ENCODE assay signal across 1 cellular context in the genomic region with DNA sequence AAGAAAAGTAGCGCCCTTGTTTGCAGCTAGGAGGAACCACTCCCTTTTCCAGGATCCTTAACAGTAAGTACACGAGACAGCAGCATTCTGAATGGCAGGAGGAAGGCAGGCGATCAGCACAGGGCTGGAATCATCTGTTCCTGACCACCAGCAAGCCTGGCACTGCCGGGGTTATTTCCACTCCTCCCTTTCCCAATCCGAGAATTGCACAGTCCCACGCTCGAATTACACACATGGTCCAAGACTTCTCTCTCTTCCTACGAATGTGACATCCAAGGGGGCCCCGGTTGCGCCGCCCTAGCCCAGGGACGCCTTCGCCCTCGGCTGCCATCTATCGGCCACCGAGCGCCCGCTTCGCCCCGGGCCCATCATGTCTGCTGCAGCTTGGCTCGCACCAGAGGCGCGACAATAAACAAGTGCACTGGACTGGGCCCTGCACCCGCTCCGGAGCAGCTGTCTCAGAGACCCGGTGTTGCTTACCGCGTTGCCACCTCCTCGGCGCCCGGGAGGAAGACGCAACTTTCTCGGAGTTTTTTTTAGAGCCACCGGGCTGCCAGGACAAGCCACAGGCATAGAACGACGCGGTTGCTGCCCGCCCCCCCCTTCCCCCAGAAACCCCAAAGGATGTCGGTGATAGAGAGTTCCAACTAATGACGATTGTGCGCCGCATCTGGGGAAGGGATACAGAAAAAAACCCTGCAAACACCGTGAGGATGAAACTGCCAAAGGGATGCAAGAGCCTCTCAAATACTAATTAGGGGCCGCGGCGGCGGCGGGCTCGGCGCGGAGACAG.
TF ChIP-seq lines count a peak whose summit lies in the region.

A gene with protein sequence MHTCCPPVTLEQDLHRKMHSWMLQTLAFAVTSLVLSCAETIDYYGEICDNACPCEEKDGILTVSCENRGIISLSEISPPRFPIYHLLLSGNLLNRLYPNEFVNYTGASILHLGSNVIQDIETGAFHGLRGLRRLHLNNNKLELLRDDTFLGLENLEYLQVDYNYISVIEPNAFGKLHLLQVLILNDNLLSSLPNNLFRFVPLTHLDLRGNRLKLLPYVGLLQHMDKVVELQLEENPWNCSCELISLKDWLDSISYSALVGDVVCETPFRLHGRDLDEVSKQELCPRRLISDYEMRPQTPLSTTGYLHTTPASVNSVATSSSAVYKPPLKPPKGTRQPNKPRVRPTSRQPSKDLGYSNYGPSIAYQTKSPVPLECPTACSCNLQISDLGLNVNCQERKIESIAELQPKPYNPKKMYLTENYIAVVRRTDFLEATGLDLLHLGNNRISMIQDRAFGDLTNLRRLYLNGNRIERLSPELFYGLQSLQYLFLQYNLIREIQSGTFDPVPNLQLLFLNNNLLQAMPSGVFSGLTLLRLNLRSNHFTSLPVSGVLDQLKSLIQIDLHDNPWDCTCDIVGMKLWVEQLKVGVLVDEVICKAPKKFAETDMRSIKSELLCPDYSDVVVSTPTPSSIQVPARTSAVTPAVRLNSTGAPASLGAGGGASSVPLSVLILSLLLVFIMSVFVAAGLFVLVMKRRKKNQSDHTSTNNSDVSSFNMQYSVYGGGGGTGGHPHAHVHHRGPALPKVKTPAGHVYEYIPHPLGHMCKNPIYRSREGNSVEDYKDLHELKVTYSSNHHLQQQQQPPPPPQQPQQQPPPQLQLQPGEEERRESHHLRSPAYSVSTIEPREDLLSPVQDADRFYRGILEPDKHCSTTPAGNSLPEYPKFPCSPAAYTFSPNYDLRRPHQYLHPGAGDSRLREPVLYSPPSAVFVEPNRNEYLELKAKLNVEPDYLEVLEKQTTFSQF (plus strand): TSS at position 341 of the 793 bp plus-strand sequence. CDS start 4,018 bp downstream, outside the sequence.

TF ChIP-seq in HEK293, 187 proteins besides CTCF, POLR2A, EP300 and RAD21 (continued from another document and continues in another):
- TF ChIP-seq, protein P1, sequence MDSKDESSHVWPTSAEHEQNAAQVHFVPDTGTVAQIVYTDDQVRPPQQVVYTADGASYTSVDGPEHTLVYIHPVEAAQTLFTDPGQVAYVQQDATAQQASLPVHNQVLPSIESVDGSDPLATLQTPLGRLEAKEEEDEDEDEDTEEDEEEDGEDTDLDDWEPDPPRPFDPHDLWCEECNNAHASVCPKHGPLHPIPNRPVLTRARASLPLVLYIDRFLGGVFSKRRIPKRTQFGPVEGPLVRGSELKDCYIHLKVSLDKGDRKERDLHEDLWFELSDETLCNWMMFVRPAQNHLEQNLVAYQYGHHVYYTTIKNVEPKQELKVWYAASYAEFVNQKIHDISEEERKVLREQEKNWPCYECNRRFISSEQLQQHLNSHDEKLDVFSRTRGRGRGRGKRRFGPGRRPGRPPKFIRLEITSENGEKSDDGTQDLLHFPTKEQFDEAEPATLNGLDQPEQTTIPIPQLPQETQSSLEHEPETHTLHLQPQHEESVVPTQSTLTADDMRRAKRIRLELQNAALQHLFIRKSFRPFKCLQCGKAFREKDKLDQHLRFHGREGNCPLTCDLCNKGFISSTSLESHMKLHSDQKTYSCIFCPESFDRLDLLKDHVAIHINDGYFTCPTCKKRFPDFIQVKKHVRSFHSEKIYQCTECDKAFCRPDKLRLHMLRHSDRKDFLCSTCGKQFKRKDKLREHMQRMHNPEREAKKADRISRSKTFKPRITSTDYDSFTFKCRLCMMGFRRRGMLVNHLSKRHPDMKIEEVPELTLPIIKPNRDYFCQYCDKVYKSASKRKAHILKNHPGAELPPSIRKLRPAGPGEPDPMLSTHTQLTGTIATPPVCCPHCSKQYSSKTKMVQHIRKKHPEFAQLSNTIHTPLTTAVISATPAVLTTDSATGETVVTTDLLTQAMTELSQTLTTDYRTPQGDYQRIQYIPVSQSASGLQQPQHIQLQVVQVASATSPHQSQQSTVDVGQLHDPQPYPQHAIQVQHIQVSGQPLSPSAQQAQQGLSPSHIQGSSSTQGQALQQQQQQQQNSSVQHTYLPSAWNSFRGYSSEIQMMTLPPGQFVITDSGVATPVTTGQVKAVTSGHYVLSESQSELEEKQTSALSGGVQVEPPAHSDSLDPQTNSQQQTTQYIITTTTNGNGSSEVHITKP (tag by site-specific recombination; IDR thresholded peaks at IDR 0.05): peak; percentile 73
- TF ChIP-seq GLIS1 (tag by site-specific recombination; IDR thresholded peaks at IDR 0.05) (peak; percentile 53; the same call in 1 of the 2 replicates), ZNF561 (tag by site-specific recombination; IDR thresholded peaks at IDR 0.05; ENCODE audit: borderline replicate concordance) (0 out of 2 replicates have a peak, but pooled peaks have one; percentile 25), ZNF324 (tag by site-specific recombination; IDR thresholded peaks at IDR 0.05) (0 out of 2 replicates have a peak, but pooled peaks have one; percentile 21), ZBTB20 (tag by site-specific recombination; IDR thresholded peaks at IDR 0.05) (peak; percentile 90), ZNF221 (tag by site-specific recombination; IDR thresholded peaks at IDR 0.05; ENCODE audit: borderline replicate concordance) (no peak), ZNF354C (tag by site-specific recombination; IDR thresholded peaks at IDR 0.05; ENCODE audit: borderline replicate concordance, low read depth) (no peak), ZNF214 (tag by site-specific recombination; IDR thresholded peaks at IDR 0.05; ENCODE audit: borderline replicate concordance) (no peak), WT1 (tag by site-specific recombination; IDR thresholded peaks at IDR 0.05) (no peak), MEIS1 (CRISPR knock-in tag; IDR thresholded peaks at IDR 0.05; ENCODE audit: borderline replicate concordance) (no peak), GLIS2 (tag by site-specific recombination; IDR thresholded peaks at IDR 0.05) (peak; percentile 70), ZNF175 (tag by site-specific recombination; IDR thresholded peaks at IDR 0.05) (no peak), SCRT2 (tag by site-specific recombination; IDR thresholded peaks at IDR 0.05) (0 out of 2 replicates have a peak, but pooled peaks have one; percentile 27), ZNF549 (tag by site-specific recombination; IDR thresholded peaks at IDR 0.05) (no peak), ZNF23 (tag by site-specific recombination; IDR thresholded peaks at IDR 0.05; ENCODE audit: borderline replicate concordance) (no peak), ZNF2 (tag by site-specific recombination; IDR thresholded peaks at IDR 0.05) (no peak), EGR2 (tag by site-specific recombination; IDR thresholded peaks at IDR 0.05; ENCODE audit: low read depth) (no peak), ZFP37 (tag by site-specific recombination; IDR thresholded peaks at IDR 0.05) (0 out of 2 replicates have a peak, but pooled peaks have one; percentile 56), ZNF140 (tag by site-specific recombination; IDR thresholded peaks at IDR 0.05) (no peak), ZBTB1 (tag by site-specific recombination; IDR thresholded peaks at IDR 0.05) (no peak), ZNF596 (tag by site-specific recombination; IDR thresholded peaks at IDR 0.05) (no peak), HOXD13 (CRISPR knock-in tag; IDR thresholded peaks at IDR 0.05; ENCODE audit: borderline replicate concordance) (no peak), ZNF747 (tag by site-specific recombination; IDR thresholded peaks at IDR 0.05) (no peak), ZSCAN30 (tag by site-specific recombination; IDR thresholded peaks at IDR 0.05) (peak; percentile 81; the same call in 1 of the 2 replicates), ZNF792 (tag by site-specific recombination; IDR thresholded peaks at IDR 0.05) (no peak), TRIM28 (IDR thresholded peaks at IDR 0.05; ENCODE audit: borderline replicate concordance, low read length) (peak; percentile 94), KLF16 (tag by site-specific recombination; IDR thresholded peaks at IDR 0.05) (no peak), ZNF610 (tag by site-specific recombination; IDR thresholded peaks at IDR 0.05; ENCODE audit: borderline replicate concordance) (no peak), ZNF558 (tag by site-specific recombination; IDR thresholded peaks at IDR 0.05) (no peak; the same call in 1 of the 2 replicates), ZNF311 (tag by site-specific recombination; IDR thresholded peaks at IDR 0.05; ENCODE audit: borderline replicate concordance) (no peak), ZFP41 (tag by site-specific recombination; IDR thresholded peaks at IDR 0.05; ENCODE audit: borderline replicate concordance) (no peak), ZNF660 (tag by site-specific recombination; IDR thresholded peaks at IDR 0.05) (peak; percentile 87; the same call in 1 of the 2 replicates), ZBTB21 (tag by site-specific recombination; IDR thresholded peaks at IDR 0.05) (no peak), ZFHX2 (tag by site-specific recombination; conservative IDR thresholded peaks at IDR 0.05) (peak; percentile 30; the same call in 1 of the 2 replicates), SCRT1 (tag by site-specific recombination; IDR thresholded peaks at IDR 0.05; ENCODE audit: borderline replicate concordance) (no peak), ZNF24 (tag by site-specific recombination; IDR thresholded peaks at IDR 0.05) (no peak), ZNF223 (tag by site-specific recombination; IDR thresholded peaks at IDR 0.05) (peak; percentile 90), OSR2 (tag by site-specific recombination; IDR thresholded peaks at IDR 0.05) (no peak), SETDB1 (IDR thresholded peaks at IDR 0.05; ENCODE audit: insufficient read length, low read length) (peak; percentile 42), YY1 (tag by site-specific recombination; IDR thresholded peaks at IDR 0.05) (peak; percentile 70), ZBTB17 (tag by site-specific recombination; IDR thresholded peaks at IDR 0.05) (peak; percentile 87), ZNF677 (tag by site-specific recombination; IDR thresholded peaks at IDR 0.05) (no peak)
- TF ChIP-seq, protein P2, sequence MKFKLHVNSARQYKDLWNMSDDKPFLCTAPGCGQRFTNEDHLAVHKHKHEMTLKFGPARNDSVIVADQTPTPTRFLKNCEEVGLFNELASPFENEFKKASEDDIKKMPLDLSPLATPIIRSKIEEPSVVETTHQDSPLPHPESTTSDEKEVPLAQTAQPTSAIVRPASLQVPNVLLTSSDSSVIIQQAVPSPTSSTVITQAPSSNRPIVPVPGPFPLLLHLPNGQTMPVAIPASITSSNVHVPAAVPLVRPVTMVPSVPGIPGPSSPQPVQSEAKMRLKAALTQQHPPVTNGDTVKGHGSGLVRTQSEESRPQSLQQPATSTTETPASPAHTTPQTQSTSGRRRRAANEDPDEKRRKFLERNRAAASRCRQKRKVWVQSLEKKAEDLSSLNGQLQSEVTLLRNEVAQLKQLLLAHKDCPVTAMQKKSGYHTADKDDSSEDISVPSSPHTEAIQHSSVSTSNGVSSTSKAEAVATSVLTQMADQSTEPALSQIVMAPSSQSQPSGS (tag by site-specific recombination; IDR thresholded peaks at IDR 0.05; ENCODE audit: low read depth): no peak
- TF ChIP-seq, protein P3, sequence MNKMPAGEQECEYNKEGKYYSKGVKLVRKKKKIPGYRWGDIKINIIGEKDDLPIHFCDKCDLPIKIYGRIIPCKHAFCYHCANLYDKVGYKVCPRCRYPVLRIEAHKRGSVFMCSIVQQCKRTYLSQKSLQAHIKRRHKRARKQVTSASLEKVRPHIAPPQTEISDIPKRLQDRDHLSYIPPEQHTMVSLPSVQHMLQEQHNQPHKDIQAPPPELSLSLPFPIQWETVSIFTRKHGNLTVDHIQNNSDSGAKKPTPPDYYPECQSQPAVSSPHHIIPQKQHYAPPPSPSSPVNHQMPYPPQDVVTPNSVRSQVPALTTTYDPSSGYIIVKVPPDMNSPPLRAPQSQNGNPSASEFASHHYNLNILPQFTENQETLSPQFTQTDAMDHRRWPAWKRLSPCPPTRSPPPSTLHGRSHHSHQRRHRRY (tag by site-specific recombination; IDR thresholded peaks at IDR 0.05): no peak
- TF ChIP-seq, protein P4, sequence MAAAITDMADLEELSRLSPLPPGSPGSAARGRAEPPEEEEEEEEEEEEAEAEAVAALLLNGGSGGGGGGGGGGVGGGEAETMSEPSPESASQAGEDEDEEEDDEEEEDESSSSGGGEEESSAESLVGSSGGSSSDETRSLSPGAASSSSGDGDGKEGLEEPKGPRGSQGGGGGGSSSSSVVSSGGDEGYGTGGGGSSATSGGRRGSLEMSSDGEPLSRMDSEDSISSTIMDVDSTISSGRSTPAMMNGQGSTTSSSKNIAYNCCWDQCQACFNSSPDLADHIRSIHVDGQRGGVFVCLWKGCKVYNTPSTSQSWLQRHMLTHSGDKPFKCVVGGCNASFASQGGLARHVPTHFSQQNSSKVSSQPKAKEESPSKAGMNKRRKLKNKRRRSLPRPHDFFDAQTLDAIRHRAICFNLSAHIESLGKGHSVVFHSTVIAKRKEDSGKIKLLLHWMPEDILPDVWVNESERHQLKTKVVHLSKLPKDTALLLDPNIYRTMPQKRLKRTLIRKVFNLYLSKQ (tag by site-specific recombination; IDR thresholded peaks at IDR 0.05; ENCODE audit: borderline replicate concordance): no peak
- TF ChIP-seq, protein P5, sequence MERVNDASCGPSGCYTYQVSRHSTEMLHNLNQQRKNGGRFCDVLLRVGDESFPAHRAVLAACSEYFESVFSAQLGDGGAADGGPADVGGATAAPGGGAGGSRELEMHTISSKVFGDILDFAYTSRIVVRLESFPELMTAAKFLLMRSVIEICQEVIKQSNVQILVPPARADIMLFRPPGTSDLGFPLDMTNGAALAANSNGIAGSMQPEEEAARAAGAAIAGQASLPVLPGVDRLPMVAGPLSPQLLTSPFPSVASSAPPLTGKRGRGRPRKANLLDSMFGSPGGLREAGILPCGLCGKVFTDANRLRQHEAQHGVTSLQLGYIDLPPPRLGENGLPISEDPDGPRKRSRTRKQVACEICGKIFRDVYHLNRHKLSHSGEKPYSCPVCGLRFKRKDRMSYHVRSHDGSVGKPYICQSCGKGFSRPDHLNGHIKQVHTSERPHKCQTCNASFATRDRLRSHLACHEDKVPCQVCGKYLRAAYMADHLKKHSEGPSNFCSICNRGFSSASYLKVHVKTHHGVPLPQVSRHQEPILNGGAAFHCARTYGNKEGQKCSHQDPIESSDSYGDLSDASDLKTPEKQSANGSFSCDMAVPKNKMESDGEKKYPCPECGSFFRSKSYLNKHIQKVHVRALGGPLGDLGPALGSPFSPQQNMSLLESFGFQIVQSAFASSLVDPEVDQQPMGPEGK (tag by site-specific recombination; IDR thresholded peaks at IDR 0.05): peak; percentile 74
- TF ChIP-seq, protein P6, sequence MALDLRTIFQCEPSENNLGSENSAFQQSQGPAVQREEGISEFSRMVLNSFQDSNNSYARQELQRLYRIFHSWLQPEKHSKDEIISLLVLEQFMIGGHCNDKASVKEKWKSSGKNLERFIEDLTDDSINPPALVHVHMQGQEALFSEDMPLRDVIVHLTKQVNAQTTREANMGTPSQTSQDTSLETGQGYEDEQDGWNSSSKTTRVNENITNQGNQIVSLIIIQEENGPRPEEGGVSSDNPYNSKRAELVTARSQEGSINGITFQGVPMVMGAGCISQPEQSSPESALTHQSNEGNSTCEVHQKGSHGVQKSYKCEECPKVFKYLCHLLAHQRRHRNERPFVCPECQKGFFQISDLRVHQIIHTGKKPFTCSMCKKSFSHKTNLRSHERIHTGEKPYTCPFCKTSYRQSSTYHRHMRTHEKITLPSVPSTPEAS (tag by site-specific recombination; IDR thresholded peaks at IDR 0.05): 0 out of 2 replicates have a peak, but pooled peaks have one; percentile 19
- TF ChIP-seq, protein P7, sequence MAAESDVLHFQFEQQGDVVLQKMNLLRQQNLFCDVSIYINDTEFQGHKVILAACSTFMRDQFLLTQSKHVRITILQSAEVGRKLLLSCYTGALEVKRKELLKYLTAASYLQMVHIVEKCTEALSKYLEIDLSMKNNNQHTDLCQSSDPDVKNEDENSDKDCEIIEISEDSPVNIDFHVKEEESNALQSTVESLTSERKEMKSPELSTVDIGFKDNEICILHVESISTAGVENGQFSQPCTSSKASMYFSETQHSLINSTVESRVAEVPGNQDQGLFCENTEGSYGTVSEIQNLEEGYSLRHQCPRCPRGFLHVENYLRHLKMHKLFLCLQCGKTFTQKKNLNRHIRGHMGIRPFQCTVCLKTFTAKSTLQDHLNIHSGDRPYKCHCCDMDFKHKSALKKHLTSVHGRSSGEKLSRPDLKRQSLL (tag by site-specific recombination; IDR thresholded peaks at IDR 0.05): no peak
